1 cellular context compared by ENCODE assay signal in genomic region chrX:101393530-101394305, GRCh38.
TF ChIP-seq lines count a peak whose summit lies in the region.

No MANE protein-coding gene starts in this region.

TF ChIP-seq in endothelial cell of umbilical vein, 7 proteins besides CTCF, POLR2A, EP300 and RAD21 (continued from another document):
- TF ChIP-seq JUN (IDR thresholded peaks at IDR 0.05; ENCODE audit: borderline replicate concordance, insufficient read depth, insufficient read length, low read depth) (no peak), MYC (IDR thresholded peaks at IDR 0.05; ENCODE audit: low read depth, low read length) (no peak), POLR2AphosphoS5 (IDR thresholded peaks at IDR 0.05; ENCODE audit: insufficient read depth, low read depth, low read length) (no peak)
TF ChIP-seq in endothelial cell of umbilical vein: peak in this region for 0.
